In the genomic region with DNA sequence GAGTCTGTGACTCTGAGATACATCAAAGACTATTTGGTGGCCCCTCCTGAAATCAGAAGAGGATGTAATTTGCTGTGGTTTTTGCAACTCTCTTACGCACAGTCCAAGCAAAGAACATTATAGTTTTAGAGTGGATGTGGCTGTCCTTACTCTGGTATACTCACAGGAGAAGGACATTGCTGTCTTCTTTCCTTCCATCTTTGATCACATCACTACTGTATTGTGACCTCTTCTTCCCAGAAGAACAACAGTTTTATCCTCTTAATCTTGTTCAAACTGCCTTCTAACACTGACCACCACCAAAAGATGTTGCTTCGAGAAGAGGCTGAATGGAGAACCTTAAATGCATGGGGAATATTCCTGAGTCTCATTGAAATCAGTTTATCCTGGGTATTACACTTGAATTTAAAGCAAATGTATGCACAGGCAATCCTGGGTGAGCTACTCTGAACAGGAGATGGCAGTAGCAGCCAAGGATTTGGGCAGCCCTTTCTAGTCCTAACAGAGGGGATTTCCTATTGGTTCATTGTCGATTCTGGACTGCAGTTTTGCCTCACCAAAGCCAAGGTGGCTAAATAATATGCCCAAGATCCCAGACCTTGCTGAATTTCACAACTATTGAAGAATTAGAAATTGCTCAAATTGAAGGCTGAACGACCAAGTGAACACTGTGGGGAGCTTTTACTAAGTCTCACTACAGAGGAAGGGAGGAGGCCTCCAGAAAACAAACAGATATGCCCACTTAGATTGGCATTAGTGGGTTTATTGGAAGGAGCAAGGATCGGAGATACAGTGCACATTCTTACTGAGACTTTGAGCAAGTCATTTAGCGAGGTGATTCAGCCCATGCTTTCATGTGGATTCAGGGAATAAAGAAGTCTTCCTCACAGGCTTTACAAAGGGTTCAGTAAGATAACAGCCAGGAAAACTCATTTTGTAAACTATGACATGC, we compare ENCODE assay signal across 8 cellular contexts.
DNase-seq lines count a peak whose midpoint lies in the region; ATAC-seq and TF ChIP-seq lines count a peak whose summit lies in the region.

No MANE protein-coding gene starts in this region.

- no peak overlapping the region for H3K27ac Mint-ChIP-seq in stimulated activated naive CD8-positive, alpha-beta T cell treated with anti-CD3 and anti-CD28 coated beads, Interleukin-15, amount 100 ng/mL, for 72 hours

- no peak overlapping the region for H3K4me3 Mint-ChIP-seq in stimulated activated naive CD8-positive, alpha-beta T cell treated with anti-CD3 and anti-CD28 coated beads, Interleukin-15, amount 100 ng/mL, for 72 hours

- DNase-seq in MV-4-11 (lab: John Stamatoyannopoulos, UW) (peak; percentile 12), adrenal gland (peak; percentile 54 to 77 (median 68)), iPS DF 6.9 (ENCODE audit: low read depth, low spot score) (peak; percentile 55), inferior parietal cortex (ENCODE audit: extremely low spot score) (no peak)
- DNase-seq in stimulated activated naive CD8-positive, alpha-beta T cell treated with anti-CD3 and anti-CD28 coated beads, Interleukin-15, amount 100 ng/mL, for 72 hours = peak; percentile 11 to 12

- ATAC-seq in HG02610 (IDR thresholded peaks at IDR 0.05; ENCODE audit: unreplicated experiment) = peak; percentile 89
- ATAC-seq in stimulated activated naive CD8-positive, alpha-beta T cell treated with anti-CD3 and anti-CD28 coated beads, Interleukin-15, amount 100 ng/mL, for 72 hours = peak; percentile 65

- H3K4me1 ChIP-seq in adrenal gland (replicated peaks in 1 of 2) = peaks cover 0 to 17% of the 10 kb centered on the region in 2 donors
- H3K4me1 ChIP-seq in iPS DF 6.9 (ENCODE audit: control insufficient read depth, insufficient read depth, low read length) = peaks cover 3% of the 10 kb centered on the region; the same call in 1 of the 2 replicates

- no peak overlapping the region for H3K4me3 ChIP-seq in adrenal gland
- no peak overlapping the region for H3K4me3 ChIP-seq in iPS DF 6.9 (ENCODE audit: low read length)

- TF ChIP-seq CTCF in 22Rv1 (IDR thresholded peaks at IDR 0.05) = peak; percentile 88
- TF ChIP-seq CTCF in GM12873 (IDR thresholded peaks at IDR 0.05; ENCODE audit: insufficient read depth, low read depth, low read length, missing control alignments) = peak; percentile 53
- peak; percentile 34 to 78 (median 72) for TF ChIP-seq CTCF in adrenal gland (IDR thresholded peaks at IDR 0.05)

- intact Hi-C loops in adrenal gland (cut with DNase I) = loop anchor here in 1 of 2 donors (10.0 kb wide), 1 partner anchor 857 kb away; no protein-coding TSS in a partner anchor

- H3K27ac ChIP-seq in 22Rv1 = no peak overlapping the region
- no peak overlapping the region for H3K27ac ChIP-seq in adrenal gland
- H3K27ac ChIP-seq in iPS DF 6.9 (ENCODE audit: low read length) = no peak overlapping the region

- H3K27me3 ChIP-seq in adrenal gland (no peaks in the 10 kb centered on the region), iPS DF 6.9 (ENCODE audit: control insufficient read depth, insufficient read depth, low read length) (no peaks in the 10 kb centered on the region)

- no peak for TF ChIP-seq POLR2A in adrenal gland (IDR thresholded peaks at IDR 0.05)

- H3K36me3 ChIP-seq in adrenal gland (replicated peaks in 1 of 2) (no peaks in the 10 kb centered on the region), iPS DF 6.9 (ENCODE audit: control insufficient read depth, insufficient read depth, low read length) (no peaks in the 10 kb centered on the region)

- no peaks in the 10 kb centered on the region for H3K9me3 Mint-ChIP-seq in stimulated activated naive CD8-positive, alpha-beta T cell treated with anti-CD3 and anti-CD28 coated beads, Interleukin-15, amount 100 ng/mL, for 72 hours

- WGBS in adrenal gland, 4 donors = 59 to 62% (median 60%) methylated on average over 6 of the region's 6 CpGs
- no CpG with 5 or more reads among the region's 6 CpGs for WGBS in iPS DF 6.9 (ENCODE audit: insufficient coverage, insufficient read length)

- no peaks in the 10 kb centered on the region for H3K4me1 Mint-ChIP-seq in stimulated activated naive CD8-positive, alpha-beta T cell treated with anti-CD3 and anti-CD28 coated beads, Interleukin-15, amount 100 ng/mL, for 72 hours

- H3K27me3 Mint-ChIP-seq in stimulated activated naive CD8-positive, alpha-beta T cell treated with anti-CD3 and anti-CD28 coated beads, Interleukin-15, amount 100 ng/mL, for 72 hours = no peaks in the 10 kb centered on the region

- H3K9me3 ChIP-seq in adrenal gland (replicated peaks in 1 of 3) = no peaks in the 10 kb centered on the region
- H3K9me3 ChIP-seq in iPS DF 6.9 (ENCODE audit: control insufficient read depth, insufficient read depth, low read length) = no peaks in the 10 kb centered on the region
